In the genomic region with DNA sequence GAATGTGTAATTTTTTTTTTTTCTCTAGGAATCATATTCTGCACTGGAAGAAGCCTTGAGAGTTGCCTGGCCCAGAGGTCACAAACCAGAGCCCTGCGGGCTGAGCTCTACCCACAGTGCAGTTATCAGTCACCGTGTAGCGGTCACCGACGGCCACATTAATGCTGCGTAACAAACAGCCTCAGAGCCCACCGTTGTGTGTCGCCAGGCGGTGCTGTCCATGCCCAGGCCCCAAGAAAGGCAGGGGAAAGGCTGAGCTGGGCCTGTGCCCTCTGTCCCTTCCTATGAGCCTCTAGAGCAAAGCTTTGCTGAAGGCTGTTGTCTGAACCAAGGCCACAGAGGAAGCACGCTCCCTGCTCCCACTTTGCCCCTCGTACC, we compare ENCODE assay signal across 17 cellular contexts. TPM values are rescaled to one million over a fixed set of nuclear protein-coding genes. Genes with fewer than 3 reads are reported as not detected.
DNase-seq lines count a peak whose midpoint lies in the region; ATAC-seq and TF ChIP-seq lines count a peak whose summit lies in the region.
"Had no signal": no experiment of that assay in that cellular context is flagged by ENCODE, and none has a peak within 500 bp of the region (broad histone marks: within the 10 kb centered on the region; RNA-seq: fewer than 3 reads in every experiment).

No MANE protein-coding gene starts in this region.

- no peak overlapping the region for H3K4me3 Mint-ChIP-seq in nephron progenitor cell
- H3K4me3 Mint-ChIP-seq: CD4-positive, alpha-beta memory T cell; H9 had no signal

- no peaks in the 10 kb centered on the region for H3K9me3 ChIP-seq in SJCRH30 (replicated peaks)
- peaks cover 1 to 4% of the 10 kb centered on the region in 2 donors for H3K9me3 ChIP-seq in neuronal stem cell (replicated peaks in 1 of 2; ENCODE audit: control insufficient read depth in 2 of 2, insufficient read depth in 1 of 2, low read depth in 1 of 2, low read length in 2 of 2)
- H3K9me3 ChIP-seq: MG63 had no signal

- H3K14ac ChIP-seq in neuronal stem cell (ENCODE audit: low read length), result no peak overlapping the region

- H3K4ac ChIP-seq in neuronal stem cell (ENCODE audit: low read length), result no peak overlapping the region

- H3K4me1 ChIP-seq in SJCRH30, result peaks cover 72% of the 10 kb centered on the region
- H3K4me1 ChIP-seq in neuronal stem cell (ENCODE audit: control insufficient read depth in 2 of 2, insufficient read depth in 1 of 2, low read depth in 1 of 2, low read length in 2 of 2), result peaks cover 7 to 21% of the 10 kb centered on the region in 2 donors

- no peak overlapping the region for H2BK5ac ChIP-seq in neuronal stem cell (ENCODE audit: low read length)

- peaks cover 4% of the 10 kb centered on the region; the same call in 1 of the 2 replicates for H3K36me3 ChIP-seq in SJCRH30
- no peaks in the 10 kb centered on the region for H3K36me3 ChIP-seq in neuronal stem cell (replicated peaks in 1 of 2; ENCODE audit: control insufficient read depth in 2 of 2, insufficient read depth in 2 of 2, low read length in 2 of 2)
- H3K36me3 ChIP-seq: MG63 had no signal

- H3K9ac ChIP-seq in neuronal stem cell (ENCODE audit: low read depth, low read length, poor library complexity), result no peak overlapping the region

- H3K27me3 ChIP-seq in SJCRH30 (no peaks in the 10 kb centered on the region), neuronal stem cell (ENCODE audit: control insufficient read depth in 3 of 3, insufficient read depth in 3 of 3, low read depth in 1 of 3, low read length in 3 of 3) (peaks cover 0 to 31% (median 1%) of the 10 kb centered on the region in 3 experiments)

- no peaks in the 10 kb centered on the region for H3K36me3 Mint-ChIP-seq in nephron progenitor cell (ENCODE audit: low read depth)
- H3K36me3 Mint-ChIP-seq: CD4-positive, alpha-beta memory T cell had no signal

- H3K27ac ChIP-seq in SJCRH30 (peak overlapping the region; percentile 97), cingulate gyrus (ENCODE audit: low read depth, low read length) (peak overlapping the region; percentile 95), neuronal stem cell (replicated peaks; ENCODE audit: low read length) (no peak overlapping the region)

- no peak overlapping the region for H3K27ac Mint-ChIP-seq in nephron progenitor cell
- H3K27ac Mint-ChIP-seq: H9 had no signal

- H2BK15ac ChIP-seq in neuronal stem cell (ENCODE audit: low read length), result no peak overlapping the region

- H2AFZ ChIP-seq in neuronal stem cell (ENCODE audit: low read length), result no peak overlapping the region

- H3K9me3 Mint-ChIP-seq in nephron progenitor cell, result no peaks in the 10 kb centered on the region
- H3K9me3 Mint-ChIP-seq: CD4-positive, alpha-beta memory T cell had no signal

- no peak overlapping the region for H2BK120ac ChIP-seq in neuronal stem cell (ENCODE audit: low read depth, low read length)

- H3K23ac ChIP-seq in neuronal stem cell (ENCODE audit: low read depth, low read length, poor library complexity), result no peak overlapping the region

- H4K91ac ChIP-seq in neuronal stem cell (ENCODE audit: low read depth, low read length, poor library complexity), result no peak overlapping the region

- no peaks in the 10 kb centered on the region for H3K79me1 ChIP-seq in neuronal stem cell (ENCODE audit: low read depth, low read length)

- H3K4me1 Mint-ChIP-seq in nephron progenitor cell, result peaks cover 56% of the 10 kb centered on the region

- DNase-seq in SJCRH30, result no peak
- no peak for DNase-seq in neuronal stem cell (ENCODE audit: low spot score)
- DNase-seq in EL, result no peak
- no peak for DNase-seq in NCI-H524 (lab: John Stamatoyannopoulos, UW)
- no peak for DNase-seq in stimulated activated naive CD8-positive, alpha-beta T cell treated with anti-CD3 and anti-CD28 coated beads, Interleukin-15, Interleukin-2, amounts not matched to agents 100 U/mL and 50 U/mL, for 24 hours
- DNase-seq in nephron progenitor cell, result no peak
- DNase-seq: H9, Karpas-422, MG63, NCI-H1092, NCI-H146, NCI-H2081 treated with DMSO at 0.1 percent for 48 hours, NCI-H526 treated with DMSO at 0.1 percent for 48 hours, OCI-M1 had no signal

- H2BK12ac ChIP-seq in neuronal stem cell (ENCODE audit: low read length), result no peak overlapping the region

- no peak overlapping the region for H3K18ac ChIP-seq in neuronal stem cell (ENCODE audit: low read length)

- no peak for ATAC-seq in stimulated activated naive CD8-positive, alpha-beta T cell treated with anti-CD3 and anti-CD28 coated beads, Interleukin-15, Interleukin-2, amounts not matched to agents 100 U/mL and 50 U/mL, for 24 hours

- no peak for TF ChIP-seq CTCF in nephron progenitor cell (IDR thresholded peaks at IDR 0.05)

- no CpG with 5 or more reads among the region's 11 CpGs for WGBS in neuronal stem cell (ENCODE audit: extremely low coverage in 2 of 2, insufficient read length in 2 of 2, insufficient replicate concordance in 1 of 2), 2 donors

- H4K8ac ChIP-seq in neuronal stem cell (ENCODE audit: low read depth, low read length), result no peak overlapping the region

- no peak overlapping the region for H3K4me3 ChIP-seq in SJCRH30
- no peak overlapping the region for H3K4me3 ChIP-seq in neuronal stem cell (ENCODE audit: low read length in 2 of 2)
- H3K4me3 ChIP-seq: MG63 had no signal

- no peak overlapping the region for H3K4me2 ChIP-seq in neuronal stem cell (ENCODE audit: insufficient read depth, low read length, poor library complexity, severe bottlenecking)

- peaks cover 16% of the 10 kb centered on the region for H3K27me3 Mint-ChIP-seq in nephron progenitor cell (ENCODE audit: low read depth, poor library complexity)
- H3K27me3 Mint-ChIP-seq: CD4-positive, alpha-beta memory T cell had no signal

- peak overlapping the region; percentile 97 for H2AK5ac ChIP-seq in neuronal stem cell (ENCODE audit: low read depth, low read length)

RNA-seq across cellular contexts. Expression of gene LMF1, which starts 4.5 kb away (rescaled TPM):
- 2.3 and 2.7 TPM in 2 replicates for total RNA-seq in SJCRH30 (2014; rRNA removed; shearing (Covaris generic))
- 6.9 TPM for polyA plus RNA-seq in neuronal stem cell (2013, experiment 1 of 2)
- 6.7 TPM for polyA plus RNA-seq in neuronal stem cell (2013, experiment 2 of 2)

RNA-seq across cellular contexts. Expression of gene SOX8, which starts 6.3 kb away (rescaled TPM):
- 141 and 144 TPM in 2 replicates for total RNA-seq in SJCRH30 (2014; rRNA removed; shearing (Covaris generic))
- 5.1 TPM for polyA plus RNA-seq in neuronal stem cell (2013, experiment 1 of 2)
- 5.2 TPM for polyA plus RNA-seq in neuronal stem cell (2013, experiment 2 of 2)
- total RNA-seq: RPMI7951 had no signal
